ENCODE assay signal across 20 cellular contexts in genomic region chr5:99600952-99601351, GRCh38.
DNase-seq lines count a peak whose midpoint lies in the region; ATAC-seq, FAIRE-seq and TF ChIP-seq lines count a peak whose summit lies in the region.
"Had no signal": no experiment of that assay in that cellular context is flagged by ENCODE, and none has a peak within 500 bp of the region (broad histone marks: within the 10 kb centered on the region; RNA-seq: fewer than 3 reads in every experiment).

No MANE protein-coding gene starts in this region.

- DNase-seq in A172 (ENCODE audit: low spot score) = peak; percentile 29
- DNase-seq in PC-3 = peak; percentile 55
- DNase-seq in endothelial cell of umbilical vein (ENCODE audit: low read depth, low spot score) = peak; percentile 12
- DNase-seq in DMS153 treated with DMSO at 0.1 percent for 48 hours (lab: John Stamatoyannopoulos, UW; ENCODE audit: unreplicated experiment) = no peak
- no peak for DNase-seq in HuH-7 (ENCODE audit: low spot score)
- DNase-seq in right lobe of liver = no peak
- no peak for DNase-seq in GM20000 (ENCODE audit: low spot score)
- DNase-seq: ACHN; CD4-positive, CD25-positive, alpha-beta regulatory T cell; DMS153; MM.1S; NCI-H2029; NCI-H526 treated with DMSO at 0.1 percent for 48 hours; SHP77 had no signal

- 28% methylated on average over 1 of the region's 1 CpG for WGBS in right lobe of liver (ENCODE audit: insufficient coverage, low coverage, low lambda C conversion rate, missing lambda C conversion rate)

- H3K9me3 ChIP-seq in PC-3 (ENCODE audit: low read length) (no peaks in the 10 kb centered on the region), endothelial cell of umbilical vein (replicated peaks; ENCODE audit: control insufficient read depth, insufficient read depth, low read length) (no peaks in the 10 kb centered on the region), right lobe of liver (no peaks in the 10 kb centered on the region)

- POLR2A ChIA-PET in PC-3 (lab: Charles Lee; ENCODE audit: unreplicated experiment) (interaction anchor here (0.6 kb wide), 1 partner anchor 14 kb away, joined by 4 read pairs; no protein-coding TSS in a partner anchor), endothelial cell of umbilical vein (lab: Charles Lee) (no interaction called here)

- no peaks in the 10 kb centered on the region for H3K27me3 Mint-ChIP-seq in nephron (ENCODE audit: low read depth)
- H3K27me3 Mint-ChIP-seq: CD4-positive, CD25-positive, alpha-beta regulatory T cell had no signal

- ATAC-seq in PC-3 = peak; percentile 82
- ATAC-seq in right lobe of liver = no peak
- ATAC-seq: Panc1 had no signal

- H3F3A ChIP-seq in PC-3 (ENCODE audit: low read length, unreplicated experiment) = no peaks in the 10 kb centered on the region

- TF ChIP-seq CTCF in PC-3 (conservative IDR thresholded peaks at IDR 0.05; ENCODE audit: low read depth, low read length) (no peak), endothelial cell of umbilical vein (IDR thresholded peaks at IDR 0.05; ENCODE audit: extremely low read depth in 1 of 2, insufficient read depth in 1 of 2, low read depth in 1 of 2, low read length in 2 of 2) (no peak), nephron (IDR thresholded peaks at IDR 0.05; ENCODE audit: unreplicated experiment in 3 of 3) (no peak), right lobe of liver (IDR thresholded peaks at IDR 0.05) (no peak), GM20000 (IDR thresholded peaks at IDR 0.05; ENCODE audit: extremely low read depth, missing control alignments) (no peak)

- intact Hi-C loops in PC-3 (cut with micrococcal nuclease) = loop anchor here (10.0 kb wide), 1 partner anchor 584 kb away; no protein-coding TSS in a partner anchor
- intact Hi-C loops in endothelial cell of umbilical vein (cut with micrococcal nuclease) = no loop called here
- intact Hi-C loops in right lobe of liver (cut with DNase I) = no loop called here

- H4K20me1 ChIP-seq in PC-3 (ENCODE audit: low read length) (no peaks in the 10 kb centered on the region), endothelial cell of umbilical vein (replicated peaks; ENCODE audit: control insufficient read depth, extremely low read depth, insufficient read depth, low read length) (no peaks in the 10 kb centered on the region)

- no peak overlapping the region for H3K4me3 ChIP-seq in PC-3 (ENCODE audit: low read length)
- H3K4me3 ChIP-seq in endothelial cell of umbilical vein (replicated peaks in 1 of 3; ENCODE audit: insufficient read depth in 1 of 3, low read depth in 1 of 3, low read length in 3 of 3) = no peak overlapping the region
- H3K4me3 ChIP-seq in right lobe of liver = no peak overlapping the region

- no peak overlapping the region for H3K4me2 ChIP-seq in PC-3 (ENCODE audit: low read length)
- no peak overlapping the region for H3K4me2 ChIP-seq in endothelial cell of umbilical vein (ENCODE audit: insufficient read depth, low read length)

- no peaks in the 10 kb centered on the region for H3K79me2 ChIP-seq in PC-3 (ENCODE audit: low read length)
- H3K79me2 ChIP-seq in endothelial cell of umbilical vein (ENCODE audit: control insufficient read depth, insufficient read depth, low read length) = no peaks in the 10 kb centered on the region

- H3K4me1 Mint-ChIP-seq in nephron = peaks cover 11% of the 10 kb centered on the region
- H3K4me1 Mint-ChIP-seq: CD4-positive, CD25-positive, alpha-beta regulatory T cell had no signal

- H3K4me1 ChIP-seq in PC-3 (ENCODE audit: insufficient read depth, low read length) (no peaks in the 10 kb centered on the region), endothelial cell of umbilical vein (ENCODE audit: control insufficient read depth, extremely low read depth, insufficient read depth, low read length) (peaks cover 7% of the 10 kb centered on the region), right lobe of liver (no peaks in the 10 kb centered on the region)

- CTCF ChIA-PET in PC-3 (lab: Charles Lee) = interaction anchor here (0.5 kb wide), 1 partner anchor 97 kb away, joined by 3 read pairs; no protein-coding TSS in a partner anchor
- CTCF ChIA-PET in endothelial cell of umbilical vein (lab: Charles Lee) = interaction anchor here (1.9 kb wide), 1 partner anchor 10 kb away, joined by 5 read pairs; no protein-coding TSS in a partner anchor

- no peak overlapping the region for H3K9ac ChIP-seq in PC-3 (ENCODE audit: low read length)
- no peak overlapping the region for H3K9ac ChIP-seq in endothelial cell of umbilical vein (replicated peaks; ENCODE audit: extremely low read depth, insufficient read depth, low read length)

- H3K9me1 ChIP-seq in endothelial cell of umbilical vein (replicated peaks; ENCODE audit: control insufficient read depth, extremely low read depth, insufficient read depth, low read length) = no peaks in the 10 kb centered on the region

- H3K27ac ChIP-seq in PC-3 (ENCODE audit: low read length) (no peak overlapping the region), endothelial cell of umbilical vein (ENCODE audit: insufficient read depth, low read depth, low read length) (no peak overlapping the region), right lobe of liver (no peak overlapping the region)
- H3K27ac ChIP-seq: 22Rv1, RWPE1 had no signal

- dilution Hi-C loops in endothelial cell of umbilical vein (cut with MboI; ENCODE audit: extremely low pct_ligation_motif_present, low sequenced_read_pairs) = no loop called here

- BruUV-seq in PC-3 (replicated peaks; lab: Mats Ljungman, UMichigan) = no TSS peak
- no TSS peak for BruUV-seq in endothelial cell of umbilical vein (replicated peaks; lab: Mats Ljungman, UMichigan)

- FAIRE-seq in endothelial cell of umbilical vein (lab: Jason Lieb, UNC) = no peak
- FAIRE-seq: GM18507, H54 had no signal

- no peak for TF ChIP-seq POLR2A in endothelial cell of umbilical vein (IDR thresholded peaks at IDR 0.05; ENCODE audit: low read depth, low read length)
- TF ChIP-seq POLR2A in right lobe of liver (IDR thresholded peaks at IDR 0.05) = no peak

- no peaks in the 10 kb centered on the region for H3K9me3 Mint-ChIP-seq in nephron

- H2AFZ ChIP-seq in PC-3 (ENCODE audit: low read length) = no peak overlapping the region
- peak overlapping the region; percentile 68 for H2AFZ ChIP-seq in endothelial cell of umbilical vein (ENCODE audit: low read depth, low read length)

- no peaks in the 10 kb centered on the region for H3K9me2 ChIP-seq in PC-3 (replicated peaks; ENCODE audit: low read length)

- H3K27me3 ChIP-seq in PC-3 (ENCODE audit: low read length) = no peaks in the 10 kb centered on the region
- H3K27me3 ChIP-seq in endothelial cell of umbilical vein (ENCODE audit: control insufficient read depth in 2 of 2, insufficient read depth in 2 of 2, low read length in 2 of 2) = no peaks in the 10 kb centered on the region
- no peaks in the 10 kb centered on the region for H3K27me3 ChIP-seq in right lobe of liver

- peak overlapping the region in 2 of 3 experiments; percentile 3 to 43 for H3K27ac Mint-ChIP-seq in nephron
- H3K27ac Mint-ChIP-seq: CD4-positive, CD25-positive, alpha-beta regulatory T cell had no signal

- H3K4me3 Mint-ChIP-seq in nephron = no peak overlapping the region
- H3K4me3 Mint-ChIP-seq: CD4-positive, CD25-positive, alpha-beta regulatory T cell had no signal

- no peaks in the 10 kb centered on the region for H3K36me3 Mint-ChIP-seq in nephron (ENCODE audit: low read depth)
- H3K36me3 Mint-ChIP-seq: CD4-positive, CD25-positive, alpha-beta regulatory T cell had no signal

- no peaks in the 10 kb centered on the region for H3K36me3 ChIP-seq in PC-3 (ENCODE audit: low read depth, low read length)
- H3K36me3 ChIP-seq in endothelial cell of umbilical vein (ENCODE audit: control insufficient read depth in 2 of 2, extremely low read depth in 1 of 2, insufficient read depth in 2 of 2, low read length in 2 of 2) = no peaks in the 10 kb centered on the region
- no peaks in the 10 kb centered on the region for H3K36me3 ChIP-seq in right lobe of liver

TF ChIP-seq in endothelial cell of umbilical vein, 7 proteins besides CTCF, POLR2A, EP300 and RAD21:
- TF ChIP-seq JUN (IDR thresholded peaks at IDR 0.05; ENCODE audit: borderline replicate concordance, insufficient read depth, insufficient read length, low read depth) (no peak), MAX (IDR thresholded peaks at IDR 0.05; ENCODE audit: insufficient read depth, insufficient read length) (no peak), EZH2 (IDR thresholded peaks at IDR 0.05; ENCODE audit: borderline replicate concordance, low read depth, low read length, severe bottlenecking) (no peak), GATA2 (IDR thresholded peaks at IDR 0.05; ENCODE audit: insufficient read depth, insufficient read length, low read depth, low read length) (peak; percentile 43), MYC (IDR thresholded peaks at IDR 0.05; ENCODE audit: low read depth, low read length) (no peak), POLR2AphosphoS5 (IDR thresholded peaks at IDR 0.05; ENCODE audit: insufficient read depth, low read depth, low read length) (no peak), FOS (IDR thresholded peaks at IDR 0.05; ENCODE audit: borderline replicate concordance, insufficient read depth, low read length) (no peak)

Comparison
In these comparisons a context has a peak if more than half of its experiments do, and no peak if none do; other contexts are left out.
1. DNase-seq: peak in A172 (single experiment), PC-3 (single experiment) and endothelial cell of umbilical vein (single experiment); none in DMS153 treated with DMSO at 0.1 percent for 48 hours (single experiment), HuH-7 (single experiment), right lobe of liver (0 of 3) and GM20000 (single experiment).